23 cellular contexts compared by ENCODE assay signal in genomic region chr1:51086496-51087271, GRCh38. TPM values are rescaled to one million over a fixed set of nuclear protein-coding genes. Genes with fewer than 3 reads are reported as not detected.
"Had no signal": no experiment of that assay in that cellular context is flagged by ENCODE, and none has a peak within 500 bp of the region (broad histone marks: within the 10 kb centered on the region; RNA-seq: fewer than 3 reads in every experiment).

No MANE protein-coding gene starts in this region.

- H3K9me3 ChIP-seq: breast epithelium, thoracic aorta, vagina had no signal

- H3K27ac ChIP-seq: breast epithelium, dorsolateral prefrontal cortex, esophagus muscularis mucosa, parathyroid adenoma, skin epidermis, stomach, thoracic aorta, vagina had no signal

- H3K27me3 ChIP-seq: breast epithelium, vagina had no signal

- H3K4me1 ChIP-seq: breast epithelium, esophagus muscularis mucosa, parathyroid adenoma, stomach, vagina had no signal

- H3K27ac Mint-ChIP-seq: activated CD4-positive, alpha-beta T cell treated with anti-CD3 and anti-CD28 coated beads, Interleukin-2, amount 10 ng/mL, durations not matched to agents 7 days and 5 days; activated naive CD8-positive, alpha-beta T cell; T-helper 1 cell treated with Interleukin-12 subunit alpha and Interleukin-12 subunit beta and Interleukin-4 antibody, amounts not matched to agents 30 μg/mL and 1 μg/mL, for 36 hours had no signal

- H3K9me3 Mint-ChIP-seq: activated CD4-positive, alpha-beta T cell treated with anti-CD3 and anti-CD28 coated beads, Interleukin-2, amount 10 ng/mL, durations not matched to agents 7 days and 5 days; T-helper 1 cell treated with Interleukin-12 subunit alpha and Interleukin-12 subunit beta and Interleukin-4 antibody, amounts not matched to agents 30 μg/mL and 1 μg/mL, for 36 hours had no signal

- H2AFZ ChIP-seq: parathyroid adenoma had no signal

- H3K36me3 Mint-ChIP-seq: activated naive CD8-positive, alpha-beta T cell had no signal

- H3K4me1 Mint-ChIP-seq: activated CD4-positive, alpha-beta T cell treated with anti-CD3 and anti-CD28 coated beads, Interleukin-2, amount 10 ng/mL, durations not matched to agents 7 days and 5 days had no signal

- H3K4me3 Mint-ChIP-seq: activated CD4-positive, alpha-beta T cell treated with anti-CD3 and anti-CD28 coated beads, Interleukin-2, amount 10 ng/mL, durations not matched to agents 7 days and 5 days; activated naive CD8-positive, alpha-beta T cell; T-helper 1 cell treated with Interleukin-12 subunit alpha and Interleukin-12 subunit beta and Interleukin-4 antibody, amounts not matched to agents 30 μg/mL and 1 μg/mL, for 36 hours had no signal

- H3K4me3 ChIP-seq: breast epithelium, dorsolateral prefrontal cortex, esophagus muscularis mucosa, skin epidermis, stomach, thoracic aorta, vagina had no signal

- H3K36me3 ChIP-seq: breast epithelium, esophagus muscularis mucosa, stomach, thoracic aorta, vagina had no signal

- H3K9ac ChIP-seq: parathyroid adenoma had no signal

- H3K79me2 ChIP-seq: parathyroid adenoma had no signal

- FAIRE-seq: endometrium, kidney had no signal

- DNase-seq: activated CD4-positive, alpha-beta T cell treated with anti-CD3 and anti-CD28 coated beads, Interleukin-2, amount 10 ng/mL, durations not matched to agents 7 days and 5 days; activated CD4-positive, CD25-positive, alpha-beta regulatory T cell; activated effector memory CD4-positive, alpha-beta T cell treated with Interleukin-2 at 50 U/mL for 16 hours; anterior cingulate cortex; dorsolateral prefrontal cortex; foreskin fibroblast; kidney; retina; stimulated activated CD4-positive, alpha-beta T cell treated with anti-CD3 and anti-CD28 coated beads, Interleukin-4, amount 100 ng/mL, for 4 hours; stomach had no signal

RNA-seq across cellular contexts. Expression of gene C1orf185, which starts 15.3 kb away (rescaled TPM):
- total RNA-seq: activated CD4-positive, alpha-beta T cell treated with anti-CD3 and anti-CD28 coated beads, Interleukin-2, amount 10 ng/mL, durations not matched to agents 7 days and 5 days; activated CD8-positive, alpha-beta memory T cell treated with anti-CD3 and anti-CD28 coated beads for 36 hours; breast epithelium; chondrocyte; dorsolateral prefrontal cortex; esophagus muscularis mucosa; kidney; liver; mesenteric fat pad; stomach; thoracic aorta; vagina had no signal
- polyA plus RNA-seq: liver, stomach had no signal
